ENCODE assay signal across 26 cellular contexts in the genomic region with DNA sequence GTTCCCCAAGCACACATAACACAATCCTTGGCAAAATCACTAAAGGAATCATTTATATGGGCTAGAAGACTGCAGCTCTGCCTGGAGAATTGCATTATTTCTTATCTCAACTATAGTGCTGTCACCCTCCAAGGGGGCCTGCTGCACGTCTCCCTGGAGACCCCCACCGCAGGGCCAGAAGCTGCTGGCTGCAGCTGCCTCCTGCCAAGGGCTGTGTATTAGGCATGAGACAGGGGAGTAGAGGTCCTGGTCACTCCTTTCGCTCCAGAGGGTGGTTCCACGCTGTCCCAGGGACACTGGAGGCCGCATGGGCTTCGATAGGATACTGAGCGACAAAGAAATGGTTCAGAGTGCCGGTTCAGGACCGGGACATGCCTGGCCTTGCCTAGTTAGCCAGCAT.
"Had no signal": no experiment of that assay in that cellular context is flagged by ENCODE, and none has a peak within 500 bp of the region (broad histone marks: within the 10 kb centered on the region; RNA-seq: fewer than 3 reads in every experiment).

No MANE protein-coding gene starts in this region.

- H3K27ac Mint-ChIP-seq: activated CD8-positive, alpha-beta T cell treated with anti-CD3 and anti-CD28 coated beads for 36 hours; activated naive CD4-positive, alpha-beta T cell treated with anti-CD3 and anti-CD28 coated beads, Interleukin-2, amount 10 ng/mL, durations not matched to agents 7 days and 5 days; activated naive CD8-positive, alpha-beta T cell treated with anti-CD3 and anti-CD28 coated beads, Interleukin-2, amount 10 ng/mL, durations not matched to agents 7 days and 5 days; activated T-cell treated with anti-CD3 and anti-CD28 coated beads, Interleukin-2, amount 50 U/mL, for 72 hours; activated T-helper 2 cell treated with anti-CD3 and anti-CD28 coated beads, Interferon-gamma antibody, Interleukin-2, Interleukin-4, amounts not matched to agents 10 μg/mL and 5 μg/mL and 100 μg/mL, durations not matched to agents 14 hours and 24 hours and 36 hours; T-helper 1 cell treated with Interleukin-12 subunit alpha and Interleukin-12 subunit beta and Interleukin-4 antibody, amounts not matched to agents 30 μg/mL and 1 μg/mL, for 36 hours had no signal

- H3K27me3 Mint-ChIP-seq: activated CD8-positive, alpha-beta T cell treated with anti-CD3 and anti-CD28 coated beads for 36 hours; activated naive CD4-positive, alpha-beta T cell treated with anti-CD3 and anti-CD28 coated beads, Interleukin-2, amount 10 ng/mL, durations not matched to agents 7 days and 5 days; activated naive CD8-positive, alpha-beta T cell treated with anti-CD3 and anti-CD28 coated beads, Interleukin-2, amount 10 ng/mL, durations not matched to agents 7 days and 5 days; IgD-negative memory B cell had no signal

- H3K4me1 ChIP-seq: adrenal gland, breast epithelium, SJSA1 had no signal

- H3K9me3 ChIP-seq: adrenal gland, SJSA1 had no signal

- H3K27ac ChIP-seq: adrenal gland, breast epithelium, SJSA1 had no signal

- DNase-seq: activated CD4-positive, alpha-beta T cell treated with anti-CD3 and anti-CD28 coated beads for 4 hours; activated CD8-positive, alpha-beta memory T cell treated with anti-CD3 and anti-CD28 coated beads, Interleukin-2, amount 50 U/mL, for 4 hours; activated CD8-positive, alpha-beta T cell treated with anti-CD3 and anti-CD28 coated beads for 36 hours; activated gamma-delta T cell treated with Interleukin-2 at 50 U/mL for 16 hours; activated naive CD4-positive, alpha-beta T cell treated with anti-CD3 and anti-CD28 coated beads, Interleukin-2, amount 10 ng/mL, durations not matched to agents 7 days and 5 days; activated naive CD8-positive, alpha-beta T cell treated with anti-CD3 and anti-CD28 coated beads, Interleukin-2, amount 10 ng/mL, durations not matched to agents 7 days and 5 days; activated T-cell treated with anti-CD3 and anti-CD28 coated beads, Interleukin-2, amount 50 U/mL, for 72 hours; adrenal gland; anterior cingulate cortex; KG1; NCI-H1048; NCI-H1417; NCI-H1930; NCI-H510A treated with DMSO at 0.1 percent for 48 hours; NCI-H69; NK-92 treated with Interleukin-12 subunit alpha and Interleukin-12 subunit beta, amount 100 ng/mL, for 24 hours; OCI-M1; RPMI8226; SHP77 had no signal

- H3K36me3 Mint-ChIP-seq: activated naive CD4-positive, alpha-beta T cell treated with anti-CD3 and anti-CD28 coated beads, Interleukin-2, amount 10 ng/mL, durations not matched to agents 7 days and 5 days; activated naive CD8-positive, alpha-beta T cell treated with anti-CD3 and anti-CD28 coated beads, Interleukin-2, amount 10 ng/mL, durations not matched to agents 7 days and 5 days; IgD-negative memory B cell had no signal

- H3K4me1 Mint-ChIP-seq: activated naive CD4-positive, alpha-beta T cell treated with anti-CD3 and anti-CD28 coated beads, Interleukin-2, amount 10 ng/mL, durations not matched to agents 7 days and 5 days; activated naive CD8-positive, alpha-beta T cell treated with anti-CD3 and anti-CD28 coated beads, Interleukin-2, amount 10 ng/mL, durations not matched to agents 7 days and 5 days; IgD-negative memory B cell had no signal

- ATAC-seq: activated CD4-positive, CD25-positive, alpha-beta regulatory T cell treated with anti-CD3 and anti-CD28 coated beads, Interleukin-2, amount 50 U/mL, for 24 hours; activated CD8-positive, alpha-beta T cell treated with anti-CD3 and anti-CD28 coated beads for 36 hours; activated T-cell treated with anti-CD3 and anti-CD28 coated beads, Interleukin-2, amount 50 U/mL, for 72 hours; Panc1 had no signal

- H3K4me3 Mint-ChIP-seq: activated CD8-positive, alpha-beta T cell treated with anti-CD3 and anti-CD28 coated beads for 36 hours; activated naive CD4-positive, alpha-beta T cell treated with anti-CD3 and anti-CD28 coated beads, Interleukin-2, amount 10 ng/mL, durations not matched to agents 7 days and 5 days; activated naive CD8-positive, alpha-beta T cell treated with anti-CD3 and anti-CD28 coated beads, Interleukin-2, amount 10 ng/mL, durations not matched to agents 7 days and 5 days; activated T-cell treated with anti-CD3 and anti-CD28 coated beads, Interleukin-2, amount 50 U/mL, for 72 hours; IgD-negative memory B cell; T-helper 1 cell treated with Interleukin-12 subunit alpha and Interleukin-12 subunit beta and Interleukin-4 antibody, amounts not matched to agents 30 μg/mL and 1 μg/mL, for 36 hours had no signal

- H3K27me3 ChIP-seq: adrenal gland, breast epithelium, SJSA1 had no signal

- H3K36me3 ChIP-seq: adrenal gland, breast epithelium, SJSA1 had no signal

- H3K4me3 ChIP-seq: adrenal gland, breast epithelium, SJSA1 had no signal
